ENCODE assay signal across 8 cellular contexts in genomic region chr5:177473461-177473991, GRCh38. TPM values are rescaled to one million over a fixed set of nuclear protein-coding genes. Genes with fewer than 3 reads are reported as not detected.
DNase-seq lines count a peak whose midpoint lies in the region; ATAC-seq, FAIRE-seq and TF ChIP-seq lines count a peak whose summit lies in the region.

Gene DBN1, minus strand, starts transcription at chr5:177473634. Its CDS starts 113 bp downstream, at chr5:177473521.

- no peaks in the 10 kb centered on the region for H3K27me3 ChIP-seq in right lobe of liver

- H3K36me3 ChIP-seq in right lobe of liver: no peaks in the 10 kb centered on the region

- H3K27ac ChIP-seq in right lobe of liver: no peak within 1 kb of the TSS

- DNase-seq in ELR (ENCODE audit: low read depth) (peak; percentile 72), HCEC 1CT (peak; percentile 64), RCC 7860 (ENCODE audit: low spot score) (peak; percentile 19), dermis blood vessel endothelial cell (peak; percentile 67), right lobe of liver (no peak), SK-N-DZ (ENCODE audit: low spot score) (no peak)

- WGBS in right lobe of liver (ENCODE audit: insufficient coverage, low coverage, low lambda C conversion rate, missing lambda C conversion rate): 45% methylated on average over 4 of the region's 65 CpGs

- peak within 1 kb of the TSS; percentile 45 to 50 (median 45) for H3K4me3 ChIP-seq in right lobe of liver

- H3K4me1 ChIP-seq in right lobe of liver: peaks cover 0 to 5% (median 0%) of the 10 kb centered on the region in 4 donors

- TF ChIP-seq CTCF in right lobe of liver (IDR thresholded peaks at IDR 0.05): no peak
- TF ChIP-seq CTCF in subcutaneous adipose tissue (IDR thresholded peaks at IDR 0.05; ENCODE audit: low read depth): no peak

- no peak for FAIRE-seq in RCC 7860 (lab: Jason Lieb, UNC)

- intact Hi-C loops in right lobe of liver (cut with DNase I): no loop called here

- no peaks in the 10 kb centered on the region for H3K9me3 ChIP-seq in right lobe of liver

- no peak for TF ChIP-seq POLR2A in right lobe of liver (IDR thresholded peaks at IDR 0.05)

- peak; percentile 36 to 50 (median 41) for ATAC-seq in right lobe of liver
- ATAC-seq in GM21526 (IDR thresholded peaks at IDR 0.05; ENCODE audit: low FRiP score, unreplicated experiment): no peak

RNA-seq across cellular contexts. Expression of gene DBN1, which starts in this region (rescaled TPM):
- total RNA-seq in dermis blood vessel endothelial cell: 147 and 157 TPM in 2 replicates
- 1 to 10 TPM; 1.1 to 4.6 (median 3.1) TPM for total RNA-seq in right lobe of liver
- total RNA-seq in subcutaneous adipose tissue: 10 to 100 TPM; 25.2 to 50.9 (median 37.6) TPM
- polyA plus RNA-seq in SK-N-DZ (2014; cell fraction: cytosol; rRNA removed): 248 and 315 TPM in 2 replicates
- 379 and 553 TPM in 2 replicates for polyA plus RNA-seq in SK-N-DZ (2014; cell fraction: nucleus; rRNA removed)

Comparison
In these comparisons a context has a peak if more than half of its experiments do, and no peak if none do; other contexts are left out.
1. RNA of gene DBN1 (total RNA-seq): 147 to 157 TPM in dermis blood vessel endothelial cell and 25.2 to 50.9 TPM in subcutaneous adipose tissue; 1.1 to 4.6 TPM in right lobe of liver; every median in the first group is over 4 times any median in the second.
2. DNase-seq: peak in ELR (single experiment), HCEC 1CT (single experiment), RCC 7860 (single experiment) and dermis blood vessel endothelial cell (single experiment); none in right lobe of liver (0 of 3) and SK-N-DZ (single experiment).